In genomic region chr4:101398807-101399206, GRCh38 we compare ENCODE assay signal across 28 cellular contexts.
"Had no signal": no experiment of that assay in that cellular context is flagged by ENCODE, and none has a peak within 500 bp of the region (broad histone marks: within the 10 kb centered on the region; RNA-seq: fewer than 3 reads in every experiment).

No MANE protein-coding gene starts in this region.

- FAIRE-seq: bronchial epithelial cell, TTC549 had no signal

- H3K27me3 ChIP-seq: ascending aorta, cardiac muscle cell had no signal

- DNase-seq: activated B cell treated with CpG ODN at 0.5 μM for 24 hours; activated CD4-positive, alpha-beta memory T cell treated with anti-CD3 and anti-CD28 coated beads for 36 hours; activated CD4-positive, alpha-beta T cell treated with anti-CD3 and anti-CD28 coated beads for 4 hours; activated CD4-positive, alpha-beta T cell treated with anti-CD3 and anti-CD28 coated beads, Interleukin-2, amount 10 ng/mL, durations not matched to agents 24 days and 14 days; activated CD4-positive, alpha-beta T cell treated with anti-CD3 and anti-CD28 coated beads, Interleukin-2, amount 50 U/mL, for 1 hour; activated CD4-positive, alpha-beta T cell treated with anti-CD3 and anti-CD28 coated beads, Interleukin-2, amount 50 U/mL, for 4 hours; activated CD4-positive, CD25-positive, alpha-beta regulatory T cell treated with anti-CD3 and anti-CD28 coated beads, Interleukin-2, amount 50 U/mL, for 72 hours; activated CD8-positive, alpha-beta memory T cell treated with anti-CD3 and anti-CD28 coated beads, Interleukin-2, amount 50 U/mL, for 4 hours; activated CD8-positive, alpha-beta T cell treated with anti-CD3 and anti-CD28 coated beads for 36 hours; activated effector memory CD4-positive, alpha-beta T cell treated with Interleukin-2 at 50 U/mL for 16 hours; activated gamma-delta T cell; activated naive CD4-positive, alpha-beta T cell treated with anti-CD3 and anti-CD28 coated beads, Interleukin-2, amount 10 ng/mL, durations not matched to agents 7 days and 5 days; activated naive CD4-positive, alpha-beta T cell treated with Interleukin-2 at 50 U/mL for 16 hours; activated naive CD8-positive, alpha-beta T cell treated with anti-CD3 and anti-CD28 coated beads, Interleukin-2, amount 10 ng/mL, durations not matched to agents 7 days and 5 days; activated naive CD8-positive, alpha-beta T cell treated with anti-CD3 and anti-CD28 coated beads, Interleukin-2, amount 50 U/mL, for 24 hours; activated T-cell treated with anti-CD3 and anti-CD28 coated beads for 4 hours; activated T-cell treated with anti-CD3 and anti-CD28 coated beads, Interleukin-2, amount 50 U/mL, for 1 hour; activated T-cell treated with anti-CD3 and anti-CD28 coated beads, Interleukin-2, amount 50 U/mL, for 4 hours; amygdala; anterior cingulate cortex; caudate nucleus; cerebellar nuclear complex; T-helper 17 cell had no signal

- ATAC-seq: activated CD8-positive, alpha-beta T cell treated with anti-CD3 and anti-CD28 coated beads for 36 hours; activated naive CD8-positive, alpha-beta T cell treated with anti-CD3 and anti-CD28 coated beads, Interleukin-2, amount 50 U/mL, for 24 hours; activated T-cell treated with anti-CD3 and anti-CD28 coated beads, Interleukin-2, amount 50 U/mL, for 4 hours; T-helper 17 cell had no signal

- H3K4me3 ChIP-seq: ascending aorta, cardiac muscle cell had no signal

- H3K36me3 ChIP-seq: ascending aorta, cardiac muscle cell had no signal

- H3K27ac ChIP-seq: ascending aorta, cardiac muscle cell, VCaP had no signal

- H3K4me1 ChIP-seq: ascending aorta had no signal

- H3K9me3 ChIP-seq: ascending aorta had no signal
